ENCODE assay signal across 8 cellular contexts in genomic region chr22:50245214-50246072, GRCh38. TPM values are rescaled to one million over a fixed set of nuclear protein-coding genes. Genes with fewer than 3 reads are reported as not detected.
DNase-seq lines count a peak whose midpoint lies in the region; ATAC-seq and TF ChIP-seq lines count a peak whose summit lies in the region.

No MANE protein-coding gene starts in this region.

- no peak for TF ChIP-seq POLR2A in testis (IDR thresholded peaks at IDR 0.05)

- TF ChIP-seq CTCF in BE2C (IDR thresholded peaks at IDR 0.05; ENCODE audit: low read depth, low read length) = no peak
- no peak for TF ChIP-seq CTCF in astrocyte of the cerebellum (IDR thresholded peaks at IDR 0.05; ENCODE audit: low read depth, low read length, missing control alignments)
- no peak for TF ChIP-seq CTCF in kidney epithelial cell (IDR thresholded peaks at IDR 0.05; ENCODE audit: insufficient read depth, low read length, poor library complexity, severe bottlenecking)
- no peak for TF ChIP-seq CTCF in testis (IDR thresholded peaks at IDR 0.05)

- no peaks in the 10 kb centered on the region for H3K9me3 ChIP-seq in BE2C
- H3K9me3 ChIP-seq in testis = no peaks in the 10 kb centered on the region

- no peaks in the 10 kb centered on the region for H3K27me3 ChIP-seq in BE2C
- H3K27me3 ChIP-seq in kidney epithelial cell (ENCODE audit: control insufficient read depth, insufficient read depth, low read length) = no peaks in the 10 kb centered on the region
- no peaks in the 10 kb centered on the region for H3K27me3 ChIP-seq in testis

- WGBS in testis, 2 donors = 6 to 12% methylated on average over 30 to 48 of the region's 53 CpGs

- peak overlapping the region; percentile 82 to 86 for H3K27ac ChIP-seq in testis

- in situ Hi-C loops in astrocyte of the cerebellum (cut with HindIII; ENCODE audit: low sequenced_read_pairs) = no loop called here

- H3K4me1 ChIP-seq in BE2C (peaks cover 17% of the 10 kb centered on the region), testis (peaks cover 41% of the 10 kb centered on the region)

- peaks cover 14% of the 10 kb centered on the region for H3K36me3 ChIP-seq in BE2C
- peaks cover 4% of the 10 kb centered on the region for H3K36me3 ChIP-seq in kidney epithelial cell (ENCODE audit: control insufficient read depth, insufficient read depth, low read length)
- H3K36me3 ChIP-seq in testis (ENCODE audit: low read depth, missing control alignments) = no peaks in the 10 kb centered on the region

- peak overlapping the region; percentile 94 for H3K4me3 ChIP-seq in BE2C (ENCODE audit: low read depth, low read length)
- H3K4me3 ChIP-seq in astrocyte of the cerebellum (ENCODE audit: low read depth, low read length) = peak overlapping the region; percentile 98
- peak overlapping the region; percentile 71 for H3K4me3 ChIP-seq in kidney epithelial cell (ENCODE audit: low read depth, low read length)
- H3K4me3 ChIP-seq in testis = peak overlapping the region; percentile 78 to 93

- intact Hi-C loops in testis (cut with DNase I; ENCODE audit: low total_unique reads) = no loop called here

- no peak for DNase-seq in BE2C
- DNase-seq in HPDE6-E6E7 (ENCODE audit: extremely low spot score) = peak; percentile 16
- no peak for DNase-seq in astrocyte of the cerebellum (ENCODE audit: low read depth)
- DNase-seq in kidney epithelial cell (ENCODE audit: low read depth) = no peak
- DNase-seq in testis = no peak
- DNase-seq in NOMO-1 treated with dmso at 0.1 percent for 144 hours (lab: John Stamatoyannopoulos, UW; ENCODE audit: unreplicated experiment) = no peak
- DNase-seq in pons (ENCODE audit: low spot score) = no peak

- ATAC-seq in GM21423 (IDR thresholded peaks at IDR 0.05; ENCODE audit: unreplicated experiment) = no peak

RNA-seq across cellular contexts. Expression of gene TUBGCP6, which starts 0.6 kb away (rescaled TPM):
- 80.6 TPM for polyA plus RNA-seq in BE2C (2012; ENCODE audit: insufficient read depth, insufficient read length, low read depth)
- total RNA-seq in kidney epithelial cell = 27.2 and 33.6 TPM in 2 replicates
- total RNA-seq in testis = 100 to 1,000 TPM; 136 to 143 TPM
- 40.2 TPM for polyA plus RNA-seq in testis (ENCODE audit: insufficient read depth, low read depth, low replicate concordance)

RNA-seq across cellular contexts. Expression of gene HDAC10, which starts 5.6 kb away (rescaled TPM):
- polyA plus RNA-seq in BE2C (2012; ENCODE audit: insufficient read depth, insufficient read length, low read depth) = 151 TPM
- total RNA-seq in kidney epithelial cell (21.1 and 34.8 TPM in 2 replicates), testis (10 to 100 TPM; 32.1 to 33.1 TPM)
- 13.5 TPM for polyA plus RNA-seq in testis (ENCODE audit: insufficient read depth, low read depth, low replicate concordance)

RNA-seq across cellular contexts. Expression of gene MAPK12, which starts 16.0 kb away (rescaled TPM):
- polyA plus RNA-seq in BE2C (2012; ENCODE audit: insufficient read depth, insufficient read length, low read depth) = 189 TPM
- total RNA-seq in kidney epithelial cell (25.5 and 27.3 TPM in 2 replicates), testis (10 to 100 TPM; 22.3 to 25.1 TPM)
- polyA plus RNA-seq in testis (ENCODE audit: insufficient read depth, low read depth, low replicate concordance) = 9.1 TPM

RNA-seq across cellular contexts. Expression of gene MAPK11, which starts 24.7 kb away (rescaled TPM):
- 38.3 TPM for polyA plus RNA-seq in BE2C (2012; ENCODE audit: insufficient read depth, insufficient read length, low read depth)
- total RNA-seq in kidney epithelial cell (11.9 and 12.9 TPM in 2 replicates), testis (10 to 100 TPM in 1 of 2 donors, 1 to 10 TPM in 1; 8.3 to 10.7 TPM)
- 6.4 TPM for polyA plus RNA-seq in testis (ENCODE audit: insufficient read depth, low read depth, low replicate concordance)

RNA-seq across cellular contexts. Expression of gene SELENOO, which starts 44.6 kb away (rescaled TPM):
- 55.3 TPM for polyA plus RNA-seq in BE2C (2012; ENCODE audit: insufficient read depth, insufficient read length, low read depth)
- total RNA-seq in kidney epithelial cell (12.0 and 14.8 TPM in 2 replicates), testis (10 to 100 TPM; 57.9 to 66.8 TPM)
- polyA plus RNA-seq in testis (ENCODE audit: insufficient read depth, low read depth, low replicate concordance) = 20.8 TPM
